In the genomic region with DNA sequence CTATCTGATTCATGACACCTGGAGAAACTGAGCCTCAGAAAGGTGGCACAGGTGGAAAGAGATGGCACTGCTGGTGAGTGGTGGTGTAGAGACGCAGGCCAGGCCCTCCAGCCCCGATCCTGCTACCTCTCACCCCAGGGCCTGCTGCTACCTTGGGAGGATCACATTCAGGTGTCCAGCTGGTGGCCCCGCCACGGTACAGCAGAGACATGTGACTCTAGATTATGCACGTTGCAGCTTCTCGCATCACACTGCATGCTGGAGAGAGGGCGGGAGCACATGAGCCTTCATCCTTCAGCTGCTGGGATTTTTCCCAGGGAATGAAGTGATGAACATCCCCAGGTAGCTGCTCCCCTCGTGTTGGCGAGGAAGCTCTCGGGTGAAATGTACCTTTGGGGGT, we compare ENCODE assay signal across 20 cellular contexts.
"Had no signal": no experiment of that assay in that cellular context is flagged by ENCODE, and none has a peak within 500 bp of the region (broad histone marks: within the 10 kb centered on the region; RNA-seq: fewer than 3 reads in every experiment).

No MANE protein-coding gene starts in this region.

- H3K27ac ChIP-seq: KMS-11, SJSA1, SK-N-MC had no signal

- H3K9ac ChIP-seq: KMS-11 had no signal

- H3K4me1 ChIP-seq: SJSA1 had no signal

- H3K36me3 ChIP-seq: SJSA1 had no signal

- H3K9me3 ChIP-seq: SJSA1 had no signal

- H3K4me3 ChIP-seq: SJSA1, SK-N-MC had no signal

- H3K27me3 ChIP-seq: SJSA1 had no signal

- FAIRE-seq: HepG2, RCC 7860 had no signal

- ATAC-seq: HepG2 had no signal

- H3K4me2 ChIP-seq: KMS-11 had no signal

- DNase-seq: IMR-90, Kasumi-1, MM.1S, NCI-H1092 treated with DMSO at 0.1 percent for 48 hours, NCI-H1436, NCI-H187, NCI-H2029, NCI-H2171 treated with DMSO at 0.1 percent for 48 hours, NCI-H345, NCI-H446 treated with DMSO at 0.1 percent for 48 hours, NCI-H510A treated with DMSO at 0.1 percent for 48 hours, NCI-H526, Right ventricle myocardium superior, RPMI8226, SIG-M5 had no signal
